ENCODE assay signal across 8 cellular contexts in the genomic region with DNA sequence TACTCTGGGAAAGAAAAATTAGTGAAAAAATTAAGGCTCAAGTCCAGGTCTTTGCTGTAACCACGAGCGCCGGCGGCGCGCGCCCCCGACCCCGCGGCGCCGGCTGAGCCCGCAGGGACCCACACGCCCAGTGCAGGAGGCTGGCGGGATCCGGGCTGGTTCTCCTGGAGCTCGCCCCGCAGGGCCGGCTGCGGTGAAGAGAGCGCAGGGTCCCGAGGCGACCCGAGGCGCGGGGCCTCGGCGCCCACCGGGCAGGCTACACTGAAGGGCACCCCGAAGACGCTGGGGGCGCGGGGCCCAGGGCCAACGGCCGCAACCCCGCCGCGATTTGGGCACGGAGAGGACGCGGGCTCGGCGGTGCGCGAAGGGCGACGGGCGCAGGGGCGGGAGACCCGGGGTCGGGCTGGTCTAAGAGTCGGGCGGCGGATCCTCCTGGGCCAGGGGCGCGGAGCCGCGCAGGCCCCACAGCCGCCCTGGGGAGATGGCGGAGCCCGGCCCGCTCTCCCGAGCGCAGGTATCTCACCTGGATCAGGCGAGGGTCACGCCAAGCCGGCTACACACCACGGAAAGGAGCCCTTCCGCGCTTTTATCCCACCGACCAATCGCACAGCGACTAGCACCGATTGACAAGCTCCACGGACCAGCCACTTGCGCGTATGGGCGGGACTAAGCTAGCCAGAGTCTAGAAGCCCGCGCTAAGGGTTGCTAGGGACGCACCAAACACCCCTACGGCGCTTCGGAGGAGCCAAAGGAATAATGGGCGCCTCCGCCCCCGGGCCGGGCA.
A peak's percentile ranks its signal among the peaks of the same experiment; 100 is the strongest.
DNase-seq lines count a peak whose midpoint lies in the region; ATAC-seq and TF ChIP-seq lines count a peak whose summit lies in the region.

Gene PASK, minus strand, starts transcription at position 582 of the 784 bp plus-strand sequence. CDS start 6,440 bp downstream, outside the sequence.

- H3K79me2 ChIP-seq in OCI-LY3 (ENCODE audit: low read length), result peaks cover 85% of the 10 kb centered on the region

- peak within 1 kb of the TSS; percentile 89 for H3K4me2 ChIP-seq in OCI-LY3 (ENCODE audit: low read length)

- H3K36me3 ChIP-seq in OCI-LY3 (replicated peaks; ENCODE audit: low read depth, low read length), result no peaks in the 10 kb centered on the region

- H2AFZ ChIP-seq in OCI-LY3 (ENCODE audit: low read depth, low read length), result no peak within 1 kb of the TSS

- 0 out of 2 replicates have a peak, but pooled peaks cover 4% of the 10 kb centered on the region for H4K20me1 ChIP-seq in OCI-LY3 (ENCODE audit: insufficient read depth, low read length)

- H3K9me3 ChIP-seq in OCI-LY3 (ENCODE audit: insufficient read depth, low read length), result no peaks in the 10 kb centered on the region

- peak within 1 kb of the TSS; percentile 81 for H3K27ac ChIP-seq in OCI-LY3 (ENCODE audit: low read length)

- peak within 1 kb of the TSS; percentile 99 for H3K4me3 ChIP-seq in OCI-LY3 (ENCODE audit: low read length)

- ATAC-seq in GM21526 (IDR thresholded peaks at IDR 0.05; ENCODE audit: low FRiP score, unreplicated experiment), result peak; percentile 78

- H3K9ac ChIP-seq in OCI-LY3 (ENCODE audit: low read length), result peak within 1 kb of the TSS; percentile 96

- no peak for TF ChIP-seq CTCF in OCI-LY3 (IDR thresholded peaks at IDR 0.05; ENCODE audit: low read depth, low read length)

- peaks cover 29% of the 10 kb centered on the region for H3K4me1 ChIP-seq in OCI-LY3 (ENCODE audit: low read length)

- DNase-seq in DMS 273 (lab: John Stamatoyannopoulos, UW; ENCODE audit: unreplicated experiment), result peak; percentile 98
- DNase-seq in HuH-7.5 (ENCODE audit: low spot score), result peak; percentile 94
- peak; percentile 89 for DNase-seq in activated CD8-positive, alpha-beta memory T cell treated with anti-CD3 and anti-CD28 coated beads, Interleukin-2, amount 50 U/mL, for 4 hours
- DNase-seq in epidermal melanocyte (ENCODE audit: insufficient read length, low spot score), result peak; percentile 90
- peak; percentile 93 for DNase-seq in middle frontal gyrus (ENCODE audit: extremely low spot score, low spot score)
- DNase-seq in stimulated activated CD8-positive, alpha-beta memory T cell treated with anti-CD3 and anti-CD28 coated beads, Interleukin-2, amount 100 ng/mL, for 1 hour (ENCODE audit: low read depth in 2 of 2), result peak; percentile 78 to 86

- no peaks in the 10 kb centered on the region for H3K27me3 ChIP-seq in OCI-LY3 (ENCODE audit: low read depth, low read length)

Comparison
In these comparisons a context has a peak if more than half of its experiments do, and no peak if none do; other contexts are left out.
1. Peak in every context shown above with its lines: DNase-seq, ATAC-seq, H3K4me3 ChIP-seq and H3K27ac ChIP-seq.